Comparison of ENCODE assay signal across 18 cellular contexts in the genomic region with DNA sequence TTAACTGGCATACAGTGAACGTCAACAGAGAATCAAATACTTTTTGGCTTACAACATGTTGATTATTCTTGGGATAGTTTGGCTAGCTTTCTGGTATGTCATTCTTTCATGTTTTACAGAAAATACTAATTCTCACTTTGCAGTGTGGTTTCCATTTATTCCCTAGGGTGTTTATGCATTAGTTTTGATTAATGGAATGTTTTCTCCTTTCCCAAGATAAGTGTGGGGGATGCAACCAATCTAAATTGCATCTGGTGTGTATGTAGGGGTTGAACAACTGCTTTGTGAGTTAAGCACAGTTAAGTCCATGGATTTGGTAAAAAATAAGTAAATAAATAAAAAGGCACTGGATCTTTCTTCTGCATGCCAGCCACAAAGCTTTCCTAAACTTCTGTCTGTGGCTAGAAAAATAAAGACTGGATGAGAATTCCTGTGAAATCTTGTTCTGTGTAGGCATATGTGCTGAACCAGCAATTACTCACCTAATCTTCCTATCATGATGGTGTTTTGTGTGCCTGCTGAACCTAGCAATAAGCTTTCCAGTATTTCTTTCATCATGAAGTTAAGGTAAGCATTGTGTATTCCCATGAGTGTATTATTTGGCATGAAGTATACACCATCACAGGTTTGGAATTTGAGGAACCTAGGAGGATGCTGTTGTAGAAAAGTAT. TPM values are rescaled to one million over a fixed set of nuclear protein-coding genes. Genes with fewer than 3 reads are reported as not detected.
DNase-seq lines count a peak whose midpoint lies in the region; ATAC-seq, FAIRE-seq and TF ChIP-seq lines count a peak whose summit lies in the region.
"Had no signal": no experiment of that assay in that cellular context is flagged by ENCODE, and none has a peak within 500 bp of the region (broad histone marks: within the 10 kb centered on the region; RNA-seq: fewer than 3 reads in every experiment).

No MANE protein-coding gene starts in this region.

- H4K8ac ChIP-seq in mesenchymal stem cell (ENCODE audit: low read length): no peak overlapping the region

- H3K27ac Mint-ChIP-seq in Caco-2 (ENCODE audit: unreplicated experiment): no peak overlapping the region
- H3K27ac Mint-ChIP-seq: activated CD4-positive, alpha-beta memory T cell treated with anti-CD3 and anti-CD28 coated beads, Interleukin-2, amount 10 ng/mL, durations not matched to agents 7 days and 5 days; activated T-helper 17 cell treated with anti-CD3 and anti-CD28 coated beads, Interleukin-2, amount 50 U/mL, for 72 hours; stimulated activated effector memory CD8-positive, alpha-beta T cell treated with anti-CD3 and anti-CD28 coated beads, Interleukin-12 subunit alpha, Interleukin-12 subunit beta, amount 100 ng/mL, for 72 hours had no signal

- no peak overlapping the region for H2AFZ ChIP-seq in mesenchymal stem cell (ENCODE audit: low read depth, low read length)

- no peak overlapping the region for H2BK15ac ChIP-seq in mesenchymal stem cell (ENCODE audit: low read depth, poor library complexity, severe bottlenecking)

- H3K4me1 ChIP-seq in A549: 0 out of 3 replicates have a peak, but pooled peaks cover 10% of the 10 kb centered on the region
- H3K4me1 ChIP-seq in mesenchymal stem cell (ENCODE audit: control insufficient read depth, insufficient read depth, low read depth, low read length): peaks cover 7% of the 10 kb centered on the region
- H3K4me1 ChIP-seq in Caco-2: peaks cover 9% of the 10 kb centered on the region
- H3K4me1 ChIP-seq in uterus: no peaks in the 10 kb centered on the region
- H3K4me1 ChIP-seq in upper lobe of left lung: no peaks in the 10 kb centered on the region
- H3K4me1 ChIP-seq: ascending aorta had no signal

- POLR2A ChIA-PET in A549 (lab: Yijun Ruan, JAX) (no interaction called here), Caco-2 (lab: Charles Lee) (no interaction called here)

- WGBS in A549 (ENCODE audit: missing lambda C conversion rate): 32% methylated on average over 1 of the region's 1 CpG
- WGBS in mesenchymal stem cell: no CpG with 5 or more reads among the region's 1 CpG
- WGBS in upper lobe of left lung, 2 donors: 58 to 61% methylated on average over 1 of the region's 1 CpG

- no TSS peak for BruUV-seq in Caco-2 (replicated peaks; lab: Mats Ljungman, UMichigan)

- TF ChIP-seq POLR2A in A549 (IDR thresholded peaks at IDR 0.05; ENCODE audit: low read length): no peak
- no peak for TF ChIP-seq POLR2A in uterus (IDR thresholded peaks at IDR 0.05)
- no peak for TF ChIP-seq POLR2A in upper lobe of left lung (IDR thresholded peaks at IDR 0.05)

- no peak overlapping the region for H3K18ac ChIP-seq in mesenchymal stem cell (ENCODE audit: low read depth in 1 of 2, low read length in 2 of 2)

- no peak overlapping the region for H3K4me3 ChIP-seq in A549
- H3K4me3 ChIP-seq in choroid plexus epithelial cell (ENCODE audit: low read depth, low read length): no peak overlapping the region
- no peak overlapping the region for H3K4me3 ChIP-seq in mesenchymal stem cell (ENCODE audit: insufficient read depth in 1 of 2, low read depth in 1 of 2, low read length in 2 of 2)
- H3K4me3 ChIP-seq in Caco-2 (ENCODE audit: low read depth, low read length): no peak overlapping the region
- no peak overlapping the region for H3K4me3 ChIP-seq in uterus
- no peak overlapping the region for H3K4me3 ChIP-seq in upper lobe of left lung
- H3K4me3 ChIP-seq: ascending aorta had no signal

- H3K23ac ChIP-seq in mesenchymal stem cell (ENCODE audit: low read length in 2 of 2): no peak overlapping the region

- TF ChIP-seq EP300 in A549 (IDR thresholded peaks at IDR 0.05): no peak
- TF ChIP-seq EP300 in upper lobe of left lung (IDR thresholded peaks at IDR 0.05): no peak

- TF ChIP-seq RAD21 in A549 (conservative IDR thresholded peaks at IDR 0.05 in 1 of 2, IDR thresholded peaks at IDR 0.05 in 1 of 2): no peak

- H3K4ac ChIP-seq in mesenchymal stem cell (ENCODE audit: low read depth in 1 of 2, low read length in 2 of 2): no peak overlapping the region

- no peak overlapping the region for H3K14ac ChIP-seq in mesenchymal stem cell (ENCODE audit: low read length in 2 of 2)

- TF ChIP-seq CTCF in A549 (IDR thresholded peaks at IDR 0.05) (no peak), choroid plexus epithelial cell (conservative IDR thresholded peaks at IDR 0.05; ENCODE audit: low read depth, low read length) (no peak), Caco-2 (IDR thresholded peaks at IDR 0.05; ENCODE audit: insufficient read depth in 1 of 2, low read depth in 1 of 2, low read length in 1 of 2, severe bottlenecking in 1 of 2, unreplicated experiment in 1 of 2) (no peak), uterus (IDR thresholded peaks at IDR 0.05) (no peak), upper lobe of left lung (IDR thresholded peaks at IDR 0.05) (no peak)

- DNase-seq in A549 (ENCODE audit: low read depth in 1 of 2, low spot score in 1 of 2) (no peak), M059J (ENCODE audit: low read depth) (peak; percentile 63), choroid plexus epithelial cell (ENCODE audit: low read depth) (peak; percentile 70), mesenchymal stem cell (no peak), Caco-2 (no peak), uterus (no peak), upper lobe of left lung (no peak)
- DNase-seq: ACHN; activated CD4-positive, alpha-beta memory T cell treated with anti-CD3 and anti-CD28 coated beads, Interleukin-2, amount 10 ng/mL, durations not matched to agents 7 days and 5 days; effector CD8-positive, alpha-beta T cell; NCI-H1048; NCI-H2171; SHP77 treated with DMSO at 0.1 percent for 48 hours had no signal

- no peak for FAIRE-seq in A549 (lab: Jason Lieb, UNC)
- FAIRE-seq: G401.6 had no signal

- peaks cover 6% of the 10 kb centered on the region for H3K4me1 Mint-ChIP-seq in Caco-2 (ENCODE audit: low read depth, unreplicated experiment)
- H3K4me1 Mint-ChIP-seq: activated CD4-positive, alpha-beta memory T cell treated with anti-CD3 and anti-CD28 coated beads, Interleukin-2, amount 10 ng/mL, durations not matched to agents 7 days and 5 days; activated T-helper 17 cell treated with anti-CD3 and anti-CD28 coated beads, Interleukin-2, amount 50 U/mL, for 72 hours; stimulated activated effector memory CD8-positive, alpha-beta T cell treated with anti-CD3 and anti-CD28 coated beads, Interleukin-12 subunit alpha, Interleukin-12 subunit beta, amount 100 ng/mL, for 72 hours had no signal

- no peaks in the 10 kb centered on the region for H3K27me3 Mint-ChIP-seq in Caco-2 (ENCODE audit: insufficient read depth, unreplicated experiment)
- H3K27me3 Mint-ChIP-seq: activated CD4-positive, alpha-beta memory T cell treated with anti-CD3 and anti-CD28 coated beads, Interleukin-2, amount 10 ng/mL, durations not matched to agents 7 days and 5 days; activated T-helper 17 cell treated with anti-CD3 and anti-CD28 coated beads, Interleukin-2, amount 50 U/mL, for 72 hours had no signal

- intact Hi-C loops in Caco-2 (cut with micrococcal nuclease; ENCODE audit: unreplicated experiment) (no loop called here), uterus (cut with DNase I; ENCODE audit: low total_unique reads) (no loop called here)

- no peak overlapping the region for H2BK12ac ChIP-seq in mesenchymal stem cell (ENCODE audit: low read length in 2 of 2)

- H2BK120ac ChIP-seq in mesenchymal stem cell (ENCODE audit: low read depth, low read length): no peak overlapping the region

- no peak overlapping the region for H4K91ac ChIP-seq in mesenchymal stem cell (ENCODE audit: low read length)

- no peaks in the 10 kb centered on the region for H3K9me3 ChIP-seq in A549
- H3K9me3 ChIP-seq in mesenchymal stem cell (ENCODE audit: control insufficient read depth, low read length): no peaks in the 10 kb centered on the region
- H3K9me3 ChIP-seq in Caco-2: no peaks in the 10 kb centered on the region
- H3K9me3 ChIP-seq in uterus: no peaks in the 10 kb centered on the region
- no peaks in the 10 kb centered on the region for H3K9me3 ChIP-seq in upper lobe of left lung
- H3K9me3 ChIP-seq: ascending aorta had no signal

- H3K27ac ChIP-seq in A549: no peak overlapping the region
- peak overlapping the region; percentile 85 for H3K27ac ChIP-seq in mesenchymal stem cell (ENCODE audit: low read length, poor library complexity, severe bottlenecking)
- H3K27ac ChIP-seq in uterus: no peak overlapping the region
- H3K27ac ChIP-seq in upper lobe of left lung: no peak overlapping the region
- H3K27ac ChIP-seq: ascending aorta had no signal

- no peaks in the 10 kb centered on the region for H3K9me3 Mint-ChIP-seq in Caco-2 (ENCODE audit: unreplicated experiment)
- H3K9me3 Mint-ChIP-seq: activated CD4-positive, alpha-beta memory T cell treated with anti-CD3 and anti-CD28 coated beads, Interleukin-2, amount 10 ng/mL, durations not matched to agents 7 days and 5 days; activated T-helper 17 cell treated with anti-CD3 and anti-CD28 coated beads, Interleukin-2, amount 50 U/mL, for 72 hours; stimulated activated effector memory CD8-positive, alpha-beta T cell treated with anti-CD3 and anti-CD28 coated beads, Interleukin-12 subunit alpha, Interleukin-12 subunit beta, amount 100 ng/mL, for 72 hours had no signal

- no peak overlapping the region for H2AK5ac ChIP-seq in mesenchymal stem cell (ENCODE audit: low read length, severe bottlenecking)

- no peak overlapping the region for H3K9ac ChIP-seq in mesenchymal stem cell (ENCODE audit: low read length)

- no peak overlapping the region for H3K4me2 ChIP-seq in A549
- H3K4me2 ChIP-seq in mesenchymal stem cell (ENCODE audit: low read length, poor library complexity, severe bottlenecking): no peak overlapping the region

- ATAC-seq in A549 (no peak), GM18861 (IDR thresholded peaks at IDR 0.05; ENCODE audit: unreplicated experiment) (no peak), upper lobe of left lung (ENCODE audit: low FRiP score in 2 of 2) (no peak)
- ATAC-seq: activated T-helper 17 cell treated with anti-CD3 and anti-CD28 coated beads, Interleukin-2, amount 50 U/mL, for 72 hours; stimulated activated effector memory CD8-positive, alpha-beta T cell treated with anti-CD3 and anti-CD28 coated beads, Interleukin-12 subunit alpha, Interleukin-12 subunit beta, amount 100 ng/mL, for 72 hours had no signal

- H3K79me1 ChIP-seq in mesenchymal stem cell (replicated peaks; ENCODE audit: low read length, poor library complexity, severe bottlenecking): peaks cover 30% of the 10 kb centered on the region

- H3K36me3 Mint-ChIP-seq in Caco-2 (ENCODE audit: insufficient read depth, unreplicated experiment): peaks cover 14% of the 10 kb centered on the region
- H3K36me3 Mint-ChIP-seq: stimulated activated effector memory CD8-positive, alpha-beta T cell treated with anti-CD3 and anti-CD28 coated beads, Interleukin-12 subunit alpha, Interleukin-12 subunit beta, amount 100 ng/mL, for 72 hours had no signal

- H3K27me3 ChIP-seq in mesenchymal stem cell (ENCODE audit: control insufficient read depth in 1 of 2, insufficient read depth in 1 of 2, low read length in 2 of 2) (no peaks in the 10 kb centered on the region), Caco-2 (replicated peaks; ENCODE audit: control insufficient read depth, insufficient read depth, low read length) (no peaks in the 10 kb centered on the region), uterus (no peaks in the 10 kb centered on the region), upper lobe of left lung (no peaks in the 10 kb centered on the region)
- H3K27me3 ChIP-seq: ascending aorta had no signal

- H2BK5ac ChIP-seq in mesenchymal stem cell (ENCODE audit: low read depth, low read length, poor library complexity, severe bottlenecking): no peak overlapping the region

- no peaks in the 10 kb centered on the region for H3K36me3 ChIP-seq in mesenchymal stem cell (ENCODE audit: control insufficient read depth in 1 of 2, insufficient read depth in 2 of 2, low read depth in 1 of 2, low read length in 2 of 2)
- no peaks in the 10 kb centered on the region; the same call in 1 of the 2 replicates for H3K36me3 ChIP-seq in Caco-2 (ENCODE audit: control insufficient read depth, insufficient read depth, low read length)
- no peaks in the 10 kb centered on the region for H3K36me3 ChIP-seq in uterus
- H3K36me3 ChIP-seq in upper lobe of left lung: no peaks in the 10 kb centered on the region
- H3K36me3 ChIP-seq: ascending aorta had no signal

- H3K4me3 Mint-ChIP-seq in Caco-2 (ENCODE audit: unreplicated experiment): no peak overlapping the region
- H3K4me3 Mint-ChIP-seq: activated CD4-positive, alpha-beta memory T cell treated with anti-CD3 and anti-CD28 coated beads, Interleukin-2, amount 10 ng/mL, durations not matched to agents 7 days and 5 days; activated T-helper 17 cell treated with anti-CD3 and anti-CD28 coated beads, Interleukin-2, amount 50 U/mL, for 72 hours; stimulated activated effector memory CD8-positive, alpha-beta T cell treated with anti-CD3 and anti-CD28 coated beads, Interleukin-12 subunit alpha, Interleukin-12 subunit beta, amount 100 ng/mL, for 72 hours had no signal

- CTCF ChIA-PET in A549 (lab: Yijun Ruan, JAX): no interaction called here
- CTCF ChIA-PET in Caco-2 (lab: Charles Lee): no interaction called here

RNA-seq across cellular contexts. Expression of gene TENM3, which starts 50.6 kb away (rescaled TPM):
- 2.4 and 2.6 TPM in 2 replicates for polyA plus RNA-seq in A549 (2011; rRNA removed)
- 0.28 and 0.36 TPM in 2 replicates for polyA plus RNA-seq in A549 (2012; cell fraction: cytosol; rRNA removed)
- 1.2 and 1.7 TPM in 2 replicates for polyA plus RNA-seq in A549 (2012; cell fraction: nucleus; rRNA removed)
- polyA plus RNA-seq in A549 (2017; fragmentation: RNase III; extraction: RNeasy Plus Mini Kit Qiagen cat#74134 plus additional on column Dnase treatment): 4.8 to 7.3 TPM (median 5.7 TPM) in 3 replicates
- polyA minus RNA-seq in A549 (2011; rRNA and poly(A)+ RNA removed): 8.3 and 9.1 TPM in 2 replicates
- total RNA-seq in M059J (2014; rRNA removed; shearing (Covaris generic)): 46.7 and 66.4 TPM in 2 replicates
- 0.22 TPM for polyA plus RNA-seq in mesenchymal stem cell (2013, experiment 1 of 2)
- 0.30 TPM for polyA plus RNA-seq in mesenchymal stem cell (2013, experiment 2 of 2)
- 94.7 and 101 TPM in 2 replicates for total RNA-seq in Caco-2 (2022)
- total RNA-seq in uterus: 10 to 100 TPM in 3 of 4 donors, 1 to 10 TPM in 1; 5.9 to 61.5 (median 24.6) TPM
- 1 to 10 TPM in 4 of 6 donors, under 1 TPM in 2; 0.33 to 7.1 (median 1.1) TPM for total RNA-seq in upper lobe of left lung
- total RNA-seq: activated CD4-positive, alpha-beta memory T cell treated with anti-CD3 and anti-CD28 coated beads, Interleukin-2, amount 10 ng/mL, durations not matched to agents 7 days and 5 days; activated T-helper 17 cell treated with anti-CD3 and anti-CD28 coated beads, Interleukin-2, amount 50 U/mL, for 72 hours had no signal

Comparison
In these comparisons a context has a peak if more than half of its experiments do, and no peak if none do; other contexts are left out.
1. DNase-seq: peak in M059J (single experiment) and choroid plexus epithelial cell (single experiment); none in A549 (0 of 2), mesenchymal stem cell (single experiment), Caco-2 (0 of 2), uterus (0 of 2) and upper lobe of left lung (0 of 2).